9 cellular contexts compared by ENCODE assay signal in genomic region chr10:72086466-72087391, GRCh38. TPM values are rescaled to one million over a fixed set of nuclear protein-coding genes. Genes with fewer than 3 reads are reported as not detected.
A peak's percentile ranks its signal among the peaks of the same experiment; 100 is the strongest.
DNase-seq lines count a peak whose midpoint lies in the region; ATAC-seq and TF ChIP-seq lines count a peak whose summit lies in the region.
"Had no signal": no experiment of that assay in that cellular context is flagged by ENCODE, and none has a peak within 500 bp of the region (broad histone marks: within the 10 kb centered on the region; RNA-seq: fewer than 3 reads in every experiment).

No MANE protein-coding gene starts in this region.

- ATAC-seq in left colon (peak; percentile 17), GM21423 (IDR thresholded peaks at IDR 0.05; ENCODE audit: unreplicated experiment) (no peak), HG03159 (IDR thresholded peaks at IDR 0.05; ENCODE audit: unreplicated experiment) (no peak)

- H3K4me1 ChIP-seq in adrenal gland (replicated peaks in 1 of 2) = peaks cover 26 to 30% of the 10 kb centered on the region in 2 donors

- H3K36me3 ChIP-seq in adrenal gland (replicated peaks in 1 of 2) = no peaks in the 10 kb centered on the region

- DNase-seq in RPMI8226 (peak; percentile 30), adrenal gland (peak; percentile 66 to 88 (median 85)), left colon (peak in 1 of 2 donors; percentile 78), AG08395 (ENCODE audit: low spot score) (no peak), dedifferentiated amniotic fluid mesenchymal stem cell (ENCODE audit: extremely low spot score) (no peak)
- peak; percentile 45 for DNase-seq in stimulated activated CD8-positive, alpha-beta memory T cell treated with anti-CD3 and anti-CD28 coated beads, Interleukin-12 subunit alpha, Interleukin-12 subunit beta, amount 100 ng/mL, for 1 hour (ENCODE audit: low read depth)

- H3K27me3 ChIP-seq in adrenal gland = no peaks in the 10 kb centered on the region

- H3K9me3 ChIP-seq in adrenal gland (replicated peaks in 1 of 3) = no peaks in the 10 kb centered on the region

- intact Hi-C loops in adrenal gland (cut with DNase I) = no loop called here
- intact Hi-C loops in left colon (cut with DNase I, micrococcal nuclease) = no loop called here

- WGBS in adrenal gland, 4 donors = 37 to 56% (median 37%) methylated on average over 21 to 61 of the region's 61 CpGs

- peak overlapping the region in 4 of 5 donors; percentile 44 to 85 (median 77) for H3K27ac ChIP-seq in adrenal gland

- TF ChIP-seq POLR2A in adrenal gland (IDR thresholded peaks at IDR 0.05) = peak in 1 of 2 donors; percentile 85

- TF ChIP-seq CTCF in adrenal gland (IDR thresholded peaks at IDR 0.05) = peak; percentile 18 to 58 (median 40)

- peak overlapping the region in 2 of 4 donors; percentile 54 to 59 for H3K4me3 ChIP-seq in adrenal gland

RNA-seq across cellular contexts. Expression of gene SPOCK2, which starts 1.6 kb away (rescaled TPM):
- 10 to 100 TPM; 13.8 to 68.9 (median 40.6) TPM for total RNA-seq in adrenal gland
- 10 to 100 TPM; 11.7 to 57.8 (median 23.6) TPM for polyA plus RNA-seq in adrenal gland
- total RNA-seq in left colon = 1 to 10 TPM; 2.3 to 4.5 TPM
- total RNA-seq: M059J had no signal

Comparison
In these comparisons a context has a peak if more than half of its experiments do, and no peak if none do; other contexts are left out.
1. DNase-seq: peak in RPMI8226 (single experiment), adrenal gland (7 of 7) and stimulated activated CD8-positive, alpha-beta memory T cell treated with anti-CD3 and anti-CD28 coated beads, Interleukin-12 subunit alpha, Interleukin-12 subunit beta, amount 100 ng/mL, for 1 hour (single experiment); none in AG08395 (single experiment) and dedifferentiated amniotic fluid mesenchymal stem cell (single experiment).